14 cellular contexts compared by ENCODE assay signal in the genomic region with DNA sequence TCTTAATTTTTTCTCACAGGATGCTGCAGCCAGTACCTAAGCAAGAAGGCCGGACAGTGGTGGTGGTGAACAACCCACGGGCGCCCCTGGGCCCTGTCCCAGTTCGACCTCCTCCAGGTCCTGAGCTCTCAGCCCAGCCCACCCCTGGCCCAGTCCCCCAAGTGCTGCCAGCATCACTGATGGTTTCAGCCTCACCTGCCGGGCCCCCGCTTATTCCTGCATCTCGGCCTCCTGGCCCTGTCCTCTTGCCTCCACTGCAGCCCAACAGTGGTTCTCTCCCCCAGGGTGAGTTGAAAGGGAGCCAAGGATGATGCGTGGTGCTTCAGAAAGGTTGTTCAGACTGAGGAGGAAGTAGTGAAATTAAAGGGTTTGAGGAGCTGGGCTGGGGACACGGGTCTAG. TPM values are rescaled to one million over a fixed set of nuclear protein-coding genes. Genes with fewer than 3 reads are reported as not detected.
DNase-seq lines count a peak whose midpoint lies in the region; ATAC-seq and TF ChIP-seq lines count a peak whose summit lies in the region.
"Had no signal": no experiment of that assay in that cellular context is flagged by ENCODE, and none has a peak within 500 bp of the region (broad histone marks: within the 10 kb centered on the region; RNA-seq: fewer than 3 reads in every experiment).

No MANE protein-coding gene starts in this region.

- H2AK5ac ChIP-seq in mesenchymal stem cell (ENCODE audit: low read length, severe bottlenecking): no peak overlapping the region

- H3K4ac ChIP-seq in mesenchymal stem cell (ENCODE audit: low read depth in 1 of 2, low read length in 2 of 2): no peak overlapping the region

- H3K27me3 ChIP-seq in breast epithelium (no peaks in the 10 kb centered on the region), mesenchymal stem cell (ENCODE audit: control insufficient read depth in 1 of 2, insufficient read depth in 1 of 2, low read length in 2 of 2) (no peaks in the 10 kb centered on the region), heart left ventricle (no peaks in the 10 kb centered on the region), uterus (no peaks in the 10 kb centered on the region)
- H3K27me3 ChIP-seq: MG63 had no signal

- H3K4me1 ChIP-seq in breast epithelium: no peaks in the 10 kb centered on the region
- H3K4me1 ChIP-seq in mesenchymal stem cell (ENCODE audit: control insufficient read depth, insufficient read depth, low read depth, low read length): peaks cover 1% of the 10 kb centered on the region
- peaks cover 0 to 31% (median 0%) of the 10 kb centered on the region in 12 donors for H3K4me1 ChIP-seq in heart left ventricle
- H3K4me1 ChIP-seq in uterus: no peaks in the 10 kb centered on the region

- H3K4me2 ChIP-seq in mesenchymal stem cell (ENCODE audit: low read length, poor library complexity, severe bottlenecking): no peak overlapping the region
- H3K4me2 ChIP-seq: KMS-11 had no signal

- H3K27me3 Mint-ChIP-seq in MCF 10A (ENCODE audit: insufficient read depth, unreplicated experiment) (no peaks in the 10 kb centered on the region), chondrocyte (ENCODE audit: low read depth) (no peaks in the 10 kb centered on the region)

- H3K36me3 ChIP-seq in breast epithelium (peaks cover 40% of the 10 kb centered on the region), mesenchymal stem cell (ENCODE audit: control insufficient read depth in 1 of 2, insufficient read depth in 2 of 2, low read depth in 1 of 2, low read length in 2 of 2) (peaks cover 86 to 95% of the 10 kb centered on the region in 2 experiments), heart left ventricle (peaks cover 4 to 100% (median 99%) of the 10 kb centered on the region in 9 donors), uterus (no peaks in the 10 kb centered on the region)

- ATAC-seq in heart left ventricle: no peak
- ATAC-seq: CD8-positive, alpha-beta T cell had no signal

- H3K9ac ChIP-seq in mesenchymal stem cell (ENCODE audit: low read length): peak overlapping the region; percentile 22
- H3K9ac ChIP-seq: KMS-11 had no signal

- no peak overlapping the region for H3K23ac ChIP-seq in mesenchymal stem cell (ENCODE audit: low read length in 2 of 2)

- H2BK12ac ChIP-seq in mesenchymal stem cell (ENCODE audit: low read length in 2 of 2): no peak overlapping the region

- WGBS in mesenchymal stem cell: 92% methylated on average over 8 of the region's 9 CpGs
- WGBS in heart left ventricle, 4 donors: 82 to 93% (median 88%) methylated on average over 8 to 9 of the region's 9 CpGs

- intact Hi-C loops in MCF 10A (cut with micrococcal nuclease): no loop called here
- intact Hi-C loops in breast epithelium (cut with DNase I; ENCODE audit: low total_unique reads): no loop called here
- intact Hi-C loops in heart left ventricle (cut with DNase I): no loop called here
- intact Hi-C loops in uterus (cut with DNase I; ENCODE audit: low total_unique reads): no loop called here

- peak overlapping the region; percentile 51 for H3K27ac Mint-ChIP-seq in MCF 10A (ENCODE audit: low read depth, unreplicated experiment)
- no peak overlapping the region for H3K27ac Mint-ChIP-seq in chondrocyte (ENCODE audit: unreplicated experiment)

- H2AFZ ChIP-seq in mesenchymal stem cell (ENCODE audit: low read depth, low read length): no peak overlapping the region

- TF ChIP-seq CTCF in MCF 10A (IDR thresholded peaks at IDR 0.05; ENCODE audit: unreplicated experiment) (no peak), breast epithelium (IDR thresholded peaks at IDR 0.05) (no peak), chondrocyte (IDR thresholded peaks at IDR 0.05) (no peak), heart left ventricle (IDR thresholded peaks at IDR 0.05) (no peak), uterus (IDR thresholded peaks at IDR 0.05) (no peak)

- H3K18ac ChIP-seq in mesenchymal stem cell (ENCODE audit: low read depth in 1 of 2, low read length in 2 of 2): no peak overlapping the region

- H3K9me3 ChIP-seq in breast epithelium: no peaks in the 10 kb centered on the region
- H3K9me3 ChIP-seq in mesenchymal stem cell (ENCODE audit: control insufficient read depth, low read length): no peaks in the 10 kb centered on the region
- H3K9me3 ChIP-seq in heart left ventricle: no peaks in the 10 kb centered on the region
- H3K9me3 ChIP-seq in uterus: no peaks in the 10 kb centered on the region
- H3K9me3 ChIP-seq: MG63 had no signal

- H3K9me3 Mint-ChIP-seq in MCF 10A (ENCODE audit: unreplicated experiment): no peaks in the 10 kb centered on the region
- no peaks in the 10 kb centered on the region for H3K9me3 Mint-ChIP-seq in chondrocyte (ENCODE audit: low read depth)
- H3K9me3 Mint-ChIP-seq: CD8-positive, alpha-beta T cell had no signal

- POLR2A ChIA-PET in MCF 10A (lab: Yijun Ruan, JAX): no interaction called here

- no peak overlapping the region for H3K4me3 ChIP-seq in breast epithelium
- H3K4me3 ChIP-seq in mesenchymal stem cell (ENCODE audit: insufficient read depth in 1 of 2, low read depth in 1 of 2, low read length in 2 of 2): no peak overlapping the region
- H3K4me3 ChIP-seq in heart left ventricle: no peak overlapping the region
- no peak overlapping the region for H3K4me3 ChIP-seq in uterus
- H3K4me3 ChIP-seq: MG63 had no signal

- H3K14ac ChIP-seq in mesenchymal stem cell (ENCODE audit: low read length in 2 of 2): no peak overlapping the region

- H3K79me1 ChIP-seq in mesenchymal stem cell (replicated peaks; ENCODE audit: low read length, poor library complexity, severe bottlenecking): peaks cover 61% of the 10 kb centered on the region

- no peak for DNase-seq in MCF 10A (ENCODE audit: unreplicated experiment)
- DNase-seq in breast epithelium (ENCODE audit: low spot score in 2 of 2): no peak
- peak; percentile 82 for DNase-seq in chondrocyte (ENCODE audit: low spot score)
- no peak for DNase-seq in mesenchymal stem cell
- DNase-seq in heart left ventricle: no peak
- no peak for DNase-seq in activated CD4-positive, CD25-positive, alpha-beta regulatory T cell treated with anti-CD3 and anti-CD28 coated beads, Interleukin-2, amount 50 U/mL, for 72 hours
- DNase-seq in uterus: no peak
- no peak for DNase-seq in kidney glomerular epithelial cell (lab: John Stamatoyannopoulos, UW)
- DNase-seq: CD8-positive, alpha-beta T cell; MG63; NCI-H1105; NCI-H187; NCI-H446 had no signal

- H2BK5ac ChIP-seq in mesenchymal stem cell (ENCODE audit: low read depth, low read length, poor library complexity, severe bottlenecking): no peak overlapping the region

- H3K36me3 Mint-ChIP-seq in MCF 10A (ENCODE audit: insufficient read depth, unreplicated experiment): peaks cover 91% of the 10 kb centered on the region
- peaks cover 54% of the 10 kb centered on the region for H3K36me3 Mint-ChIP-seq in chondrocyte (ENCODE audit: low read depth)

- peaks cover 12% of the 10 kb centered on the region for H3K4me1 Mint-ChIP-seq in MCF 10A (ENCODE audit: insufficient read depth, unreplicated experiment)
- H3K4me1 Mint-ChIP-seq in chondrocyte (ENCODE audit: low read depth): no peaks in the 10 kb centered on the region

- no peak overlapping the region for H4K8ac ChIP-seq in mesenchymal stem cell (ENCODE audit: low read length)

- no peak overlapping the region for H4K91ac ChIP-seq in mesenchymal stem cell (ENCODE audit: low read length)

- CTCF ChIA-PET in MCF 10A (lab: Yijun Ruan, JAX): no interaction called here

- no peak overlapping the region for H2BK120ac ChIP-seq in mesenchymal stem cell (ENCODE audit: low read depth, low read length)

- no TSS peak for BruUV-seq in MCF 10A (replicated peaks; lab: Mats Ljungman, UMichigan)

- H3K4me3 Mint-ChIP-seq in MCF 10A (ENCODE audit: unreplicated experiment) (no peak overlapping the region), chondrocyte (ENCODE audit: unreplicated experiment) (no peak overlapping the region)
- H3K4me3 Mint-ChIP-seq: CD8-positive, alpha-beta T cell had no signal

- no peak overlapping the region for H3K27ac ChIP-seq in breast epithelium
- H3K27ac ChIP-seq in mesenchymal stem cell (ENCODE audit: low read length, poor library complexity, severe bottlenecking): no peak overlapping the region
- no peak overlapping the region for H3K27ac ChIP-seq in heart left ventricle
- H3K27ac ChIP-seq in uterus: no peak overlapping the region
- H3K27ac ChIP-seq: KMS-11 had no signal

- H2BK15ac ChIP-seq in mesenchymal stem cell (ENCODE audit: low read depth, poor library complexity, severe bottlenecking): no peak overlapping the region

- no peak for TF ChIP-seq POLR2A in breast epithelium (IDR thresholded peaks at IDR 0.05)
- no peak for TF ChIP-seq POLR2A in heart left ventricle (IDR thresholded peaks at IDR 0.05)
- no peak for TF ChIP-seq POLR2A in uterus (IDR thresholded peaks at IDR 0.05)

RNA-seq across cellular contexts. Expression of a gene that starts 21.7 kb away (rescaled TPM):
- 52.3 and 60.7 TPM in 2 replicates for total RNA-seq in MCF 10A (2022)
- 10 to 100 TPM; 19.0 to 24.9 (median 20.8) TPM for total RNA-seq in breast epithelium
- total RNA-seq in chondrocyte: 49.2 to 63.9 TPM (median 52.5 TPM) in 3 replicates
- 17.1 TPM for polyA plus RNA-seq in mesenchymal stem cell (2013, experiment 1 of 2)
- 16.0 TPM for polyA plus RNA-seq in mesenchymal stem cell (2013, experiment 2 of 2)
- total RNA-seq in heart left ventricle: 10 to 100 TPM; 30.2 to 51.2 (median 44.7) TPM
- 10 to 100 TPM; 22.9 to 23.8 TPM for polyA plus RNA-seq in heart left ventricle
- 10 to 100 TPM in 2 of 4 donors, 1 to 10 TPM in 2; 5.6 to 80.7 (median 26.0) TPM for total RNA-seq in uterus

RNA-seq across cellular contexts. Expression of a gene that starts 27.5 kb away (rescaled TPM):
- 28.0 and 28.4 TPM in 2 replicates for total RNA-seq in MCF 10A (2022)
- 10 to 100 TPM; 28.5 to 38.8 (median 35.7) TPM for total RNA-seq in breast epithelium
- total RNA-seq in chondrocyte: 18.8 to 28.1 TPM (median 19.0 TPM) in 3 replicates
- 22.5 TPM for polyA plus RNA-seq in mesenchymal stem cell (2013, experiment 1 of 2)
- polyA plus RNA-seq in mesenchymal stem cell (2013, experiment 2 of 2): 21.9 TPM
- total RNA-seq in heart left ventricle: 10 to 100 TPM; 13.5 to 26.7 (median 17.9) TPM
- 10 to 100 TPM; 19.5 to 37.7 TPM for polyA plus RNA-seq in heart left ventricle
- 10 to 100 TPM; 13.5 to 44.7 (median 25.8) TPM for total RNA-seq in uterus

RNA-seq across cellular contexts. Expression of a gene that starts 41.2 kb away (rescaled TPM):
- total RNA-seq in MCF 10A (2022) (4.8 and 5.2 TPM in 2 replicates), breast epithelium (10 to 100 TPM in 2 of 3 donors, 1 to 10 TPM in 1; 1.4 to 17.1 (median 13.4) TPM), chondrocyte (6.3 to 10.0 TPM (median 7.1 TPM) in 3 replicates), heart left ventricle (1 to 10 TPM in 4 of 9 donors, under 1 TPM in 5; 0.48 to 1.8 (median 0.95) TPM), uterus (1 to 10 TPM in 2 of 4 donors, not detected in 2; 4.1 to 9.1 TPM)
- polyA plus RNA-seq in mesenchymal stem cell (2013, experiment 1 of 2): 4.8 TPM
- 4.8 TPM for polyA plus RNA-seq in mesenchymal stem cell (2013, experiment 2 of 2)
- 1 to 10 TPM; 1.4 to 2.1 TPM for polyA plus RNA-seq in heart left ventricle

RNA-seq across cellular contexts. Expression of a gene that starts 41.4 kb away (rescaled TPM):
- 78.0 and 85.0 TPM in 2 replicates for total RNA-seq in MCF 10A (2022)
- total RNA-seq in breast epithelium: 10 to 100 TPM; 77.0 to 84.7 (median 77.3) TPM
- total RNA-seq in chondrocyte: 71.1 to 104 TPM (median 78.6 TPM) in 3 replicates
- 48.5 TPM for polyA plus RNA-seq in mesenchymal stem cell (2013, experiment 1 of 2)
- 47.8 TPM for polyA plus RNA-seq in mesenchymal stem cell (2013, experiment 2 of 2)
- 10 to 100 TPM; 29.3 to 62.0 (median 50.3) TPM for total RNA-seq in heart left ventricle
- 10 to 100 TPM; 31.3 to 66.9 TPM for polyA plus RNA-seq in heart left ventricle
- total RNA-seq in uterus: 100 to 1,000 TPM in 2 of 4 donors, 10 to 100 TPM in 2; 20.5 to 130 (median 86.0) TPM
